ENCODE assay signal across 20 cellular contexts in the genomic region with DNA sequence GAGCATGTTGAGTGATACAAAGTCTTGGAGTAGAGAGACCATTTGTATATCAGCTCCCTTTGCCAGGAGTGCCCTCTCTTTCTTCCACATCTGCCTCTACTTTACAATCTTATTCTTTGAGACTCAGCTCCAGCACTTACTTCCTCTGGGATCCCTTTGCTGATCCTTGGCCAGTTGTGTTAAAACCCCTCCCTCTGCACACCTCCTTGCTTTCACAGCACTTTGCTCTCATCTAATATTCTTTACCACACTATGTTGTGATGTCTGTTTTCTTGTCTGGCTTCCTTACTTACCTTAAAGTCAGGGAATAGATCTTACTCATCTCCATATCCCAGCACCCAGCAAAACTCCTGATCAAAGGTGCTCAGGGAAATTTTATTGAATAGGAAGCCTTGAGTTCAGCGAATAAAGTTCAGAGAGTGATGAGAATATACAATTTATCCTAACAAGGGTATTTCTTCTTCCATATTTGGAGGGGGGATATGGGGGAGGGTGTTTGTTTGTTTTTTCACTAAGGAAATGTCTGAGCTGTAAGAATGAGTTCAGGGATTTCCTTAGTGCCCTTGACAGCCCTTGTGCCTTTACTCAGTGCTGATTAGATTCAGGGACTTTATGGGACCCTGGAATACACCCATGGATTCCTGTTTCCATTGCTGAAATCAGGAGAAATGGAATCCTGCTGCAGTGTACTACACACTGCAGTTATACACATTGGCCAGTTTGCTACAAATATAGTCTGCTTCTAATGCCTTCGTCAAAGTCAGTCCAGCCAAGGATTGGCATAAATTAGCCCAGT. TPM values are rescaled to one million over a fixed set of nuclear protein-coding genes. Genes with fewer than 3 reads are reported as not detected.
DNase-seq lines count a peak whose midpoint lies in the region; ATAC-seq and TF ChIP-seq lines count a peak whose summit lies in the region.
"Had no signal": no experiment of that assay in that cellular context is flagged by ENCODE, and none has a peak within 500 bp of the region (broad histone marks: within the 10 kb centered on the region; RNA-seq: fewer than 3 reads in every experiment).

No MANE protein-coding gene starts in this region.

- WGBS in esophagus squamous epithelium, 2 donors = 80 to 81% methylated on average over 2 of the region's 2 CpGs
- WGBS in endodermal cell (ENCODE audit: insufficient coverage in 1 of 2, insufficient read length in 1 of 2), 2 experiments = 90 to 100% methylated on average over 2 of the region's 2 CpGs
- WGBS in trophoblast cell (ENCODE audit: extremely low coverage, insufficient coverage, insufficient read length) = no CpG with 5 or more reads among the region's 2 CpGs

- no peak overlapping the region for H2BK5ac ChIP-seq in trophoblast cell (ENCODE audit: low read depth, low read length, poor library complexity)

- H3K4me3 Mint-ChIP-seq in activated naive CD8-positive, alpha-beta T cell = no peak overlapping the region
- no peak overlapping the region for H3K4me3 Mint-ChIP-seq in activated naive CD8-positive, alpha-beta T cell treated with anti-CD3 and anti-CD28 coated beads, Interleukin-2, amount 50 U/mL, for 24 hours
- H3K4me3 Mint-ChIP-seq in endodermal cell = no peak overlapping the region
- H3K4me3 Mint-ChIP-seq: CD8-positive, alpha-beta T cell; HFFc6 had no signal

- H2BK12ac ChIP-seq in trophoblast cell (ENCODE audit: low read length) = no peak overlapping the region

- H3K18ac ChIP-seq in trophoblast cell (ENCODE audit: low read length) = no peak overlapping the region

- intact Hi-C loops in esophagus squamous epithelium (cut with DNase I) = no loop called here

- no peak for DNase-seq in activated naive CD8-positive, alpha-beta T cell treated with anti-CD3 and anti-CD28 coated beads, Interleukin-2, amount 50 U/mL, for 24 hours
- no peak for DNase-seq in esophagus squamous epithelium (lab: John Stamatoyannopoulos, UW)
- no peak for DNase-seq in endodermal cell
- no peak for DNase-seq in trophoblast cell
- DNase-seq: CD8-positive, alpha-beta T cell; DND-41; GDM1; HFFc6; MG63; NCI-H187 treated with DMSO at 0.1 percent for 48 hours; NCI-H2171 treated with DMSO at 0.1 percent for 48 hours; NCI-H82; Peyer's patch had no signal

- no peak overlapping the region for H3K4me2 ChIP-seq in trophoblast cell (ENCODE audit: low read length)
- H3K4me2 ChIP-seq: KMS-11 had no signal

- H3K27ac Mint-ChIP-seq in activated naive CD8-positive, alpha-beta T cell = peak overlapping the region; percentile 5
- H3K27ac Mint-ChIP-seq in activated naive CD8-positive, alpha-beta T cell treated with anti-CD3 and anti-CD28 coated beads, Interleukin-2, amount 50 U/mL, for 24 hours = no peak overlapping the region
- no peak overlapping the region for H3K27ac Mint-ChIP-seq in endodermal cell
- H3K27ac Mint-ChIP-seq: HFFc6 had no signal

- H3K9me3 ChIP-seq in esophagus squamous epithelium = no peaks in the 10 kb centered on the region
- H3K9me3 ChIP-seq in mucosa of rectum (ENCODE audit: control insufficient read depth in 2 of 2, low read length in 2 of 2) = no peaks in the 10 kb centered on the region
- H3K9me3 ChIP-seq in subcutaneous abdominal adipose tissue (ENCODE audit: control insufficient read depth in 5 of 5, low read length in 5 of 5) = no peaks in the 10 kb centered on the region
- no peaks in the 10 kb centered on the region for H3K9me3 ChIP-seq in endodermal cell (ENCODE audit: control insufficient read depth, low read length)
- H3K9me3 ChIP-seq in trophoblast cell (ENCODE audit: insufficient read depth, low read depth, low read length) = no peaks in the 10 kb centered on the region
- H3K9me3 ChIP-seq: MG63, Peyer's patch had no signal

- H3K4me1 Mint-ChIP-seq in activated naive CD8-positive, alpha-beta T cell (ENCODE audit: low read depth) = peaks cover 41% of the 10 kb centered on the region
- H3K4me1 Mint-ChIP-seq in activated naive CD8-positive, alpha-beta T cell treated with anti-CD3 and anti-CD28 coated beads, Interleukin-2, amount 50 U/mL, for 24 hours = peaks cover 27% of the 10 kb centered on the region
- peaks cover 24% of the 10 kb centered on the region for H3K4me1 Mint-ChIP-seq in endodermal cell

- no peaks in the 10 kb centered on the region for H3K9me3 Mint-ChIP-seq in activated naive CD8-positive, alpha-beta T cell (ENCODE audit: low read depth)
- no peaks in the 10 kb centered on the region for H3K9me3 Mint-ChIP-seq in activated naive CD8-positive, alpha-beta T cell treated with anti-CD3 and anti-CD28 coated beads, Interleukin-2, amount 50 U/mL, for 24 hours
- no peaks in the 10 kb centered on the region for H3K9me3 Mint-ChIP-seq in endodermal cell
- H3K9me3 Mint-ChIP-seq: CD8-positive, alpha-beta T cell; HFFc6 had no signal

- H3K27me3 ChIP-seq in esophagus squamous epithelium (no peaks in the 10 kb centered on the region), mucosa of rectum (ENCODE audit: control insufficient read depth in 2 of 2, insufficient read depth in 2 of 2, low read length in 2 of 2) (no peaks in the 10 kb centered on the region), subcutaneous abdominal adipose tissue (ENCODE audit: control insufficient read depth in 5 of 5, insufficient read depth in 4 of 5, low read length in 5 of 5) (no peaks in the 10 kb centered on the region), endodermal cell (ENCODE audit: control insufficient read depth, insufficient read depth, low read length, poor library complexity, severe bottlenecking) (no peaks in the 10 kb centered on the region), trophoblast cell (ENCODE audit: insufficient read depth, low read length) (no peaks in the 10 kb centered on the region)
- H3K27me3 ChIP-seq: MG63, Peyer's patch had no signal

- peaks cover 2% of the 10 kb centered on the region for H3K79me2 ChIP-seq in trophoblast cell (ENCODE audit: control insufficient read depth, insufficient read depth, low read length, poor library complexity)

- no peak for TF ChIP-seq POLR2A in esophagus squamous epithelium (IDR thresholded peaks at IDR 0.05)

- no peaks in the 10 kb centered on the region for H3K79me1 ChIP-seq in trophoblast cell (ENCODE audit: low read length)

- no peak overlapping the region for H2AK5ac ChIP-seq in trophoblast cell (ENCODE audit: low read length)

- H3K36me3 ChIP-seq in esophagus squamous epithelium (no peaks in the 10 kb centered on the region), mucosa of rectum (ENCODE audit: control insufficient read depth in 2 of 2, insufficient read depth in 2 of 2, low read length in 2 of 2) (no peaks in the 10 kb centered on the region), subcutaneous abdominal adipose tissue (ENCODE audit: control insufficient read depth in 5 of 5, insufficient read depth in 5 of 5, low read length in 5 of 5) (no peaks in the 10 kb centered on the region), endodermal cell (ENCODE audit: control insufficient read depth, insufficient read depth, low read length) (no peaks in the 10 kb centered on the region), trophoblast cell (ENCODE audit: control insufficient read depth in 1 of 2, insufficient read depth in 2 of 2, low read length in 2 of 2) (no peaks in the 10 kb centered on the region)
- H3K36me3 ChIP-seq: MG63, Peyer's patch had no signal

- no peak overlapping the region for H3K23ac ChIP-seq in trophoblast cell (ENCODE audit: low read length)

- H3K4me1 ChIP-seq in esophagus squamous epithelium (peaks cover 13 to 91% (median 54%) of the 10 kb centered on the region in 3 donors), mucosa of rectum (ENCODE audit: control insufficient read depth in 2 of 2, insufficient read depth in 2 of 2, low read length in 2 of 2) (peaks cover 14 to 36% of the 10 kb centered on the region in 2 donors), subcutaneous abdominal adipose tissue (ENCODE audit: control insufficient read depth in 5 of 5, insufficient read depth in 5 of 5, low read length in 5 of 5) (peaks cover 0 to 50% (median 28%) of the 10 kb centered on the region in 5 donors), endodermal cell (ENCODE audit: control insufficient read depth, insufficient read depth, low read length) (no peaks in the 10 kb centered on the region), trophoblast cell (ENCODE audit: control insufficient read depth in 1 of 2, insufficient read depth in 2 of 2, low read length in 2 of 2) (peaks cover 1 to 5% of the 10 kb centered on the region in 2 experiments)

- no peak for ATAC-seq in activated naive CD8-positive, alpha-beta T cell treated with anti-CD3 and anti-CD28 coated beads, Interleukin-2, amount 50 U/mL, for 24 hours
- no peak for ATAC-seq in HG03135 (IDR thresholded peaks at IDR 0.05; ENCODE audit: unreplicated experiment)
- ATAC-seq: CD8-positive, alpha-beta T cell had no signal

- H3K4ac ChIP-seq in trophoblast cell (ENCODE audit: low read depth, low read length) = no peak overlapping the region

- H4K91ac ChIP-seq in trophoblast cell (ENCODE audit: low read depth, low read length) = no peak overlapping the region

- H3K4me3 ChIP-seq in esophagus squamous epithelium (no peak overlapping the region), mucosa of rectum (ENCODE audit: low read length in 2 of 2) (no peak overlapping the region), subcutaneous abdominal adipose tissue (ENCODE audit: low read depth in 1 of 5, low read length in 5 of 5) (no peak overlapping the region), endodermal cell (ENCODE audit: low read length) (no peak overlapping the region), trophoblast cell (ENCODE audit: low read depth, low read length) (no peak overlapping the region)
- H3K4me3 ChIP-seq: MG63, Peyer's patch had no signal

- peak overlapping the region in 3 of 4 donors; percentile 19 to 65 (median 45) for H3K27ac ChIP-seq in esophagus squamous epithelium
- peak overlapping the region; percentile 8 to 40 for H3K27ac ChIP-seq in mucosa of rectum (ENCODE audit: low read depth in 2 of 2, low read length in 2 of 2)
- peak overlapping the region; percentile 42 for H3K27ac ChIP-seq in subcutaneous abdominal adipose tissue (ENCODE audit: low read depth, low read length)
- H3K27ac ChIP-seq in endodermal cell (ENCODE audit: low read depth, low read length) = no peak overlapping the region
- H3K27ac ChIP-seq in trophoblast cell (ENCODE audit: low read depth, low read length) = no peak overlapping the region
- H3K27ac ChIP-seq: 22Rv1, HL-60, KMS-11 had no signal

- H2BK120ac ChIP-seq in trophoblast cell (ENCODE audit: insufficient read depth, low read length, poor library complexity) = no peak overlapping the region

- peaks cover 7% of the 10 kb centered on the region for H3K36me3 Mint-ChIP-seq in activated naive CD8-positive, alpha-beta T cell
- no peaks in the 10 kb centered on the region for H3K36me3 Mint-ChIP-seq in activated naive CD8-positive, alpha-beta T cell treated with anti-CD3 and anti-CD28 coated beads, Interleukin-2, amount 50 U/mL, for 24 hours (ENCODE audit: low read depth)
- H3K36me3 Mint-ChIP-seq in endodermal cell (ENCODE audit: low read depth) = peaks cover 3% of the 10 kb centered on the region
- H3K36me3 Mint-ChIP-seq: CD8-positive, alpha-beta T cell had no signal

- no peak overlapping the region for H3K14ac ChIP-seq in trophoblast cell (ENCODE audit: low read length)

- H3K9ac ChIP-seq in mucosa of rectum (ENCODE audit: low read depth in 1 of 2, low read length in 2 of 2) = no peak overlapping the region
- peak overlapping the region in 2 of 5 donors; percentile 17 to 63 for H3K9ac ChIP-seq in subcutaneous abdominal adipose tissue (ENCODE audit: low read length in 5 of 5)
- H3K9ac ChIP-seq in endodermal cell (ENCODE audit: extremely low read depth, low read length, poor library complexity, severe bottlenecking) = no peak overlapping the region
- no peak overlapping the region for H3K9ac ChIP-seq in trophoblast cell (ENCODE audit: low read length)
- H3K9ac ChIP-seq: KMS-11 had no signal

- no peak overlapping the region for H4K12ac ChIP-seq in trophoblast cell (ENCODE audit: low read depth, low read length)

- no peak overlapping the region for H4K8ac ChIP-seq in trophoblast cell (ENCODE audit: low read depth, low read length)

- H3K27me3 Mint-ChIP-seq in activated naive CD8-positive, alpha-beta T cell = no peaks in the 10 kb centered on the region
- no peaks in the 10 kb centered on the region for H3K27me3 Mint-ChIP-seq in activated naive CD8-positive, alpha-beta T cell treated with anti-CD3 and anti-CD28 coated beads, Interleukin-2, amount 50 U/mL, for 24 hours
- H3K27me3 Mint-ChIP-seq in endodermal cell (ENCODE audit: insufficient read depth) = no peaks in the 10 kb centered on the region

- TF ChIP-seq CTCF in esophagus squamous epithelium (IDR thresholded peaks at IDR 0.05) (no peak), endodermal cell (conservative IDR thresholded peaks at IDR 0.05) (no peak)

- H2AFZ ChIP-seq in trophoblast cell (ENCODE audit: insufficient read depth, low read length, poor library complexity) = no peak overlapping the region

RNA-seq across cellular contexts. Expression of a gene that starts 32.0 kb away (rescaled TPM):
- total RNA-seq in esophagus squamous epithelium (10 to 100 TPM; 17.1 to 77.8 (median 21.9) TPM), endodermal cell (10 to 100 TPM; 49.4 to 58.6 TPM)
- polyA plus RNA-seq in endodermal cell (2013, experiment 1 of 2) = 25.0 TPM
- polyA plus RNA-seq in endodermal cell (2013, experiment 2 of 2) = 24.1 TPM
- 16.1 and 17.0 TPM in 2 replicates for polyA plus RNA-seq in trophoblast cell (2013)

Comparison
In these comparisons a context has a peak if more than half of its experiments do, and no peak if none do; other contexts are left out.
1. H3K27ac ChIP-seq: peak in esophagus squamous epithelium (3 of 4), mucosa of rectum (2 of 2) and subcutaneous abdominal adipose tissue (single experiment); none in endodermal cell (single experiment) and trophoblast cell (single experiment).